In the genomic region with DNA sequence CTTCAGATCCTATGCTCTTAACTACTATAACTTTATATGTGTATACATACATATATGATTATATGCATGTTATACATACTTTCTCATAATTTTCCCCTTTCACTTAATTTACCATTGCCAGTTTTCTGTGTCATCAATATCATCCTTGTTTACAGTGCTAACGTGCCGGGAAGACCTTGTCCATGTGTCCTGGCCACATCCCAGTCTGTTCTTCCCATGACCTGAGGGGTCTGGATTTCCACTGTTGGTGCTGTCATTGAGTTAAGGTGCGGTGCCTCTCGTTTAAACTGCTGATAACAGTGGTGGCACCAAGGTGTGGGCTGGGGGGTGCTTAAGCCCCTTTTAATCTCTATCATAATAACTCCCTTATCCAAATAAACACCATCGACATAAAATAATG, we compare ENCODE assay signal across 19 cellular contexts. TPM values are rescaled to one million over a fixed set of nuclear protein-coding genes. Genes with fewer than 3 reads are reported as not detected.
DNase-seq lines count a peak whose midpoint lies in the region; ATAC-seq and TF ChIP-seq lines count a peak whose summit lies in the region.
"Had no signal": no experiment of that assay in that cellular context is flagged by ENCODE, and none has a peak within 500 bp of the region (broad histone marks: within the 10 kb centered on the region; RNA-seq: fewer than 3 reads in every experiment).

No MANE protein-coding gene starts in this region.

- peaks cover 17% of the 10 kb centered on the region for H3K36me3 Mint-ChIP-seq in activated naive CD8-positive, alpha-beta T cell treated with anti-CD3 and anti-CD28 coated beads, Interleukin-2, amount 10 ng/mL, durations not matched to agents 7 days and 5 days
- H3K36me3 Mint-ChIP-seq in activated naive CD8-positive, alpha-beta T cell treated with anti-CD3 and anti-CD28 coated beads, Interleukin-2, amount 50 U/mL, for 24 hours (ENCODE audit: low read depth) = peaks cover 11% of the 10 kb centered on the region
- H3K36me3 Mint-ChIP-seq: T-cell had no signal

- 49 to 66% methylated on average over 5 of the region's 5 CpGs for WGBS in lung, 2 donors

- ATAC-seq in activated naive CD8-positive, alpha-beta T cell treated with anti-CD3 and anti-CD28 coated beads, Interleukin-2, amount 10 ng/mL, durations not matched to agents 7 days and 5 days (ENCODE audit: low read depth) = no peak
- no peak for ATAC-seq in activated naive CD8-positive, alpha-beta T cell treated with anti-CD3 and anti-CD28 coated beads, Interleukin-2, amount 50 U/mL, for 24 hours
- ATAC-seq in lung (ENCODE audit: insufficient read depth, low FRiP score) (no peak), GM18511 (IDR thresholded peaks at IDR 0.05; ENCODE audit: unreplicated experiment) (no peak)
- no peak for ATAC-seq in stimulated activated naive CD8-positive, alpha-beta T cell treated with anti-CD3 and anti-CD28 coated beads, Interleukin-15, Interleukin-2, amounts not matched to agents 100 U/mL and 50 U/mL, for 24 hours

- peak overlapping the region; percentile 90 for H3K27ac Mint-ChIP-seq in activated naive CD8-positive, alpha-beta T cell treated with anti-CD3 and anti-CD28 coated beads, Interleukin-2, amount 10 ng/mL, durations not matched to agents 7 days and 5 days
- H3K27ac Mint-ChIP-seq in activated naive CD8-positive, alpha-beta T cell treated with anti-CD3 and anti-CD28 coated beads, Interleukin-2, amount 50 U/mL, for 24 hours = no peak overlapping the region

- peaks cover 23% of the 10 kb centered on the region for H3K4me1 Mint-ChIP-seq in activated naive CD8-positive, alpha-beta T cell treated with anti-CD3 and anti-CD28 coated beads, Interleukin-2, amount 10 ng/mL, durations not matched to agents 7 days and 5 days
- H3K4me1 Mint-ChIP-seq in activated naive CD8-positive, alpha-beta T cell treated with anti-CD3 and anti-CD28 coated beads, Interleukin-2, amount 50 U/mL, for 24 hours = peaks cover 34% of the 10 kb centered on the region

- H3K27ac ChIP-seq in caudate nucleus (ENCODE audit: low read depth, low read length) (peak overlapping the region; percentile 27), lung (ENCODE audit: low read depth in 1 of 2, low read length in 1 of 2) (peak overlapping the region; percentile 58 to 70), subcutaneous abdominal adipose tissue (ENCODE audit: low read depth, low read length) (peak overlapping the region; percentile 61)
- H3K27ac ChIP-seq: colonic mucosa, VCaP had no signal

- H3K4me3 ChIP-seq in lung = no peak overlapping the region
- H3K4me3 ChIP-seq in subcutaneous abdominal adipose tissue (ENCODE audit: low read depth in 1 of 5, low read length in 5 of 5) = no peak overlapping the region
- H3K4me3 ChIP-seq: body of pancreas, colonic mucosa had no signal

- no peak for DNase-seq in activated naive CD8-positive, alpha-beta T cell treated with anti-CD3 and anti-CD28 coated beads, Interleukin-2, amount 10 ng/mL, durations not matched to agents 7 days and 5 days
- no peak for DNase-seq in activated naive CD8-positive, alpha-beta T cell treated with anti-CD3 and anti-CD28 coated beads, Interleukin-2, amount 50 U/mL, for 24 hours
- no peak for DNase-seq in caudate nucleus (lab: John Stamatoyannopoulos, UW)
- no peak for DNase-seq in lung (ENCODE audit: low spot score)
- no peak for DNase-seq in stimulated activated naive CD8-positive, alpha-beta T cell treated with anti-CD3 and anti-CD28 coated beads, Interleukin-15, Interleukin-2, amounts not matched to agents 100 U/mL and 50 U/mL, for 24 hours
- DNase-seq in NCI-H345 treated with DMSO at 0.1 percent for 48 hours (lab: John Stamatoyannopoulos, UW; ENCODE audit: unreplicated experiment) = no peak
- DNase-seq: activated naive CD4-positive, alpha-beta T cell treated with anti-CD3 and anti-CD28 coated beads for 36 hours; activated T-cell treated with anti-CD3 and anti-CD28 coated beads, Interleukin-2, amount 50 U/mL, for 24 hours; NCI-H524 treated with DMSO at 0.1 percent for 48 hours; occipital lobe; stimulated activated CD4-positive, alpha-beta T cell treated with anti-CD3 and anti-CD28 coated beads, Interleukin-2, amount 100 ng/mL, for 24 hours; stimulated activated naive CD8-positive, alpha-beta T cell treated with anti-CD3 and anti-CD28 coated beads, Interleukin-15, amount 100 ng/mL, for 72 hours; T-cell had no signal

- H3K9me3 ChIP-seq in lung (ENCODE audit: control insufficient read depth in 2 of 2, insufficient read depth in 1 of 2, low read length in 1 of 2) (no peaks in the 10 kb centered on the region), subcutaneous abdominal adipose tissue (ENCODE audit: control insufficient read depth in 5 of 5, low read length in 5 of 5) (no peaks in the 10 kb centered on the region)
- H3K9me3 ChIP-seq: body of pancreas, colonic mucosa had no signal

- no peaks in the 10 kb centered on the region for H3K9me3 Mint-ChIP-seq in activated naive CD8-positive, alpha-beta T cell treated with anti-CD3 and anti-CD28 coated beads, Interleukin-2, amount 10 ng/mL, durations not matched to agents 7 days and 5 days
- no peaks in the 10 kb centered on the region for H3K9me3 Mint-ChIP-seq in activated naive CD8-positive, alpha-beta T cell treated with anti-CD3 and anti-CD28 coated beads, Interleukin-2, amount 50 U/mL, for 24 hours
- H3K9me3 Mint-ChIP-seq: activated CD4-positive, alpha-beta memory T cell treated with anti-CD3 and anti-CD28 coated beads, Interleukin-2, amount 10 ng/mL, durations not matched to agents 7 days and 5 days; activated naive CD4-positive, alpha-beta T cell treated with anti-CD3 and anti-CD28 coated beads for 36 hours; activated T-cell treated with anti-CD3 and anti-CD28 coated beads, Interleukin-2, amount 50 U/mL, for 24 hours; stimulated activated naive CD8-positive, alpha-beta T cell treated with anti-CD3 and anti-CD28 coated beads, Interleukin-15, amount 100 ng/mL, for 72 hours; T-cell had no signal

- peaks cover 14 to 23% of the 10 kb centered on the region in 2 donors for H3K4me1 ChIP-seq in lung (ENCODE audit: control insufficient read depth in 2 of 2, insufficient read depth in 2 of 2, low read length in 2 of 2)
- peaks cover 2 to 62% (median 26%) of the 10 kb centered on the region in 5 donors for H3K4me1 ChIP-seq in subcutaneous abdominal adipose tissue (ENCODE audit: control insufficient read depth in 5 of 5, insufficient read depth in 5 of 5, low read length in 5 of 5)
- H3K4me1 ChIP-seq: colonic mucosa had no signal

- no peaks in the 10 kb centered on the region for H3K27me3 ChIP-seq in lung (ENCODE audit: control insufficient read depth, insufficient read depth)
- no peaks in the 10 kb centered on the region for H3K27me3 ChIP-seq in subcutaneous abdominal adipose tissue (ENCODE audit: control insufficient read depth in 5 of 5, insufficient read depth in 4 of 5, low read length in 5 of 5)
- H3K27me3 ChIP-seq: body of pancreas, colonic mucosa had no signal

- no peak for TF ChIP-seq CTCF in lung (IDR thresholded peaks at IDR 0.05; ENCODE audit: control extremely low read depth, extremely low read depth)

- H3K27me3 Mint-ChIP-seq in activated naive CD8-positive, alpha-beta T cell treated with anti-CD3 and anti-CD28 coated beads, Interleukin-2, amount 10 ng/mL, durations not matched to agents 7 days and 5 days = no peaks in the 10 kb centered on the region
- H3K27me3 Mint-ChIP-seq in activated naive CD8-positive, alpha-beta T cell treated with anti-CD3 and anti-CD28 coated beads, Interleukin-2, amount 50 U/mL, for 24 hours = no peaks in the 10 kb centered on the region
- H3K27me3 Mint-ChIP-seq: activated CD4-positive, alpha-beta memory T cell treated with anti-CD3 and anti-CD28 coated beads, Interleukin-2, amount 10 ng/mL, durations not matched to agents 7 days and 5 days; activated T-cell treated with anti-CD3 and anti-CD28 coated beads, Interleukin-2, amount 50 U/mL, for 24 hours; stimulated activated naive CD8-positive, alpha-beta T cell treated with anti-CD3 and anti-CD28 coated beads, Interleukin-15, amount 100 ng/mL, for 72 hours; T-cell had no signal

- POLR2A ChIA-PET in activated naive CD8-positive, alpha-beta T cell treated with anti-CD3 and anti-CD28 coated beads, Interleukin-2, amount 10 ng/mL, durations not matched to agents 7 days and 5 days (lab: Charles Lee) = interaction anchor here (1.1 kb wide), 1 partner anchor 11 kb away, joined by 3 read pairs; no protein-coding TSS in a partner anchor

- H3K4me3 Mint-ChIP-seq in activated naive CD8-positive, alpha-beta T cell treated with anti-CD3 and anti-CD28 coated beads, Interleukin-2, amount 10 ng/mL, durations not matched to agents 7 days and 5 days = no peak overlapping the region
- no peak overlapping the region for H3K4me3 Mint-ChIP-seq in activated naive CD8-positive, alpha-beta T cell treated with anti-CD3 and anti-CD28 coated beads, Interleukin-2, amount 50 U/mL, for 24 hours
- H3K4me3 Mint-ChIP-seq: activated CD4-positive, alpha-beta memory T cell treated with anti-CD3 and anti-CD28 coated beads, Interleukin-2, amount 10 ng/mL, durations not matched to agents 7 days and 5 days; activated T-cell treated with anti-CD3 and anti-CD28 coated beads, Interleukin-2, amount 50 U/mL, for 24 hours had no signal

- no peaks in the 10 kb centered on the region for H3K36me3 ChIP-seq in lung (ENCODE audit: control insufficient read depth in 2 of 2, insufficient read depth in 2 of 2, low read length in 2 of 2)
- H3K36me3 ChIP-seq in subcutaneous abdominal adipose tissue (ENCODE audit: control insufficient read depth in 5 of 5, insufficient read depth in 5 of 5, low read length in 5 of 5) = peaks cover 0 to 8% (median 3%) of the 10 kb centered on the region in 5 donors
- H3K36me3 ChIP-seq: colonic mucosa had no signal

- H3K9ac ChIP-seq in subcutaneous abdominal adipose tissue (ENCODE audit: low read length in 5 of 5) = peak overlapping the region in 1 of 5 donors; percentile 38

RNA-seq across cellular contexts. Expression of a gene that starts 8.5 kb away (rescaled TPM):
- 1 to 10 TPM; 3.7 to 5.1 TPM for total RNA-seq in activated naive CD8-positive, alpha-beta T cell treated with anti-CD3 and anti-CD28 coated beads, Interleukin-2, amount 10 ng/mL, durations not matched to agents 7 days and 5 days
- total RNA-seq in lung = 10 to 100 TPM in 1 of 2 donors, 1 to 10 TPM in 1; 3.5 to 10.9 TPM
- 10 to 100 TPM; 14.2 to 18.1 TPM for polyA plus RNA-seq in lung

RNA-seq across cellular contexts. Expression of a gene that starts 55.4 kb away (rescaled TPM):
- 100 to 1,000 TPM; 231 to 234 TPM for total RNA-seq in activated naive CD8-positive, alpha-beta T cell treated with anti-CD3 and anti-CD28 coated beads, Interleukin-2, amount 10 ng/mL, durations not matched to agents 7 days and 5 days
- 100 to 1,000 TPM; 145 to 308 TPM for total RNA-seq in lung
- polyA plus RNA-seq in lung = 100 to 1,000 TPM; 246 to 465 TPM
